ENCODE assay signal across 8 cellular contexts in genomic region chr17:58352018-58352842, GRCh38. TPM values are rescaled to one million over a fixed set of nuclear protein-coding genes. Genes with fewer than 3 reads are reported as not detected.
DNase-seq lines count a peak whose midpoint lies in the region; ATAC-seq lines count a peak whose summit lies in the region.

TSS of gene SUPT4H1 (minus strand) at chr17:58352201. CDS start at chr17:58352135, 66 bp downstream.

- intact Hi-C loops in activated CD4-positive, alpha-beta T cell treated with anti-CD3 and anti-CD28 coated beads, Interleukin-2, amount 10 ng/mL, durations not matched to agents 24 days and 14 days (cut with micrococcal nuclease), result loop anchor here (1.0 to 5.0 kb wide), 8 partner anchors 8 to 165 kb away; partner anchors contain the start of genes MKS1 and RNF43

- H3K27me3 Mint-ChIP-seq in activated CD4-positive, alpha-beta T cell treated with anti-CD3 and anti-CD28 coated beads, Interleukin-2, amount 10 ng/mL, durations not matched to agents 24 days and 14 days, result no peaks in the 10 kb centered on the region

- ATAC-seq in GM19351 (IDR thresholded peaks at IDR 0.05; ENCODE audit: unreplicated experiment), result peak; percentile 78
- peak; percentile 71 for ATAC-seq in HG03469 (IDR thresholded peaks at IDR 0.05; ENCODE audit: unreplicated experiment)
- peak; percentile 97 for ATAC-seq in left lobe of liver

- peak; percentile 35 to 92 (median 85) for DNase-seq in C1 segment of cervical spinal cord (lab: John Stamatoyannopoulos, UW)
- DNase-seq in NCI-H524 treated with DMSO at 0.1 percent for 48 hours (lab: John Stamatoyannopoulos, UW), result peak; percentile 79
- peak; percentile 97 for DNase-seq in activated CD4-positive, alpha-beta T cell treated with anti-CD3 and anti-CD28 coated beads, Interleukin-2, amount 10 ng/mL, durations not matched to agents 24 days and 14 days
- peak; percentile 56 for DNase-seq in cortex of kidney (lab: John Stamatoyannopoulos, UW)
- peak; percentile 94 for DNase-seq in left lobe of liver (ENCODE audit: low spot score)
- DNase-seq in stimulated activated CD4-positive, alpha-beta T cell treated with anti-CD3 and anti-CD28 coated beads, Interleukin-2, amount 100 ng/mL, for 24 hours, result peak; percentile 89 to 92

- peak within 1 kb of the TSS; percentile 99 for H3K27ac Mint-ChIP-seq in activated CD4-positive, alpha-beta T cell treated with anti-CD3 and anti-CD28 coated beads, Interleukin-2, amount 10 ng/mL, durations not matched to agents 24 days and 14 days

- H3K4me1 Mint-ChIP-seq in activated CD4-positive, alpha-beta T cell treated with anti-CD3 and anti-CD28 coated beads, Interleukin-2, amount 10 ng/mL, durations not matched to agents 24 days and 14 days, result peaks cover 45% of the 10 kb centered on the region

- H3K9me3 Mint-ChIP-seq in activated CD4-positive, alpha-beta T cell treated with anti-CD3 and anti-CD28 coated beads, Interleukin-2, amount 10 ng/mL, durations not matched to agents 24 days and 14 days, result no peaks in the 10 kb centered on the region

- peak within 1 kb of the TSS; percentile 100 for H3K4me3 Mint-ChIP-seq in activated CD4-positive, alpha-beta T cell treated with anti-CD3 and anti-CD28 coated beads, Interleukin-2, amount 10 ng/mL, durations not matched to agents 24 days and 14 days

- peaks cover 46% of the 10 kb centered on the region for H3K36me3 Mint-ChIP-seq in activated CD4-positive, alpha-beta T cell treated with anti-CD3 and anti-CD28 coated beads, Interleukin-2, amount 10 ng/mL, durations not matched to agents 24 days and 14 days (ENCODE audit: low read depth)

RNA-seq across cellular contexts. Expression of gene SUPT4H1, which starts in this region (rescaled TPM):
- 139 and 143 TPM in 2 replicates for total RNA-seq in activated CD4-positive, alpha-beta T cell treated with anti-CD3 and anti-CD28 coated beads, Interleukin-2, amount 10 ng/mL, durations not matched to agents 24 days and 14 days
- 40.0 TPM for total RNA-seq in left lobe of liver

Comparison
In these comparisons a context has a peak if more than half of its experiments do, and no peak if none do; other contexts are left out.
1. Peak in every context shown above with its lines: DNase-seq and ATAC-seq.